In the genomic region with DNA sequence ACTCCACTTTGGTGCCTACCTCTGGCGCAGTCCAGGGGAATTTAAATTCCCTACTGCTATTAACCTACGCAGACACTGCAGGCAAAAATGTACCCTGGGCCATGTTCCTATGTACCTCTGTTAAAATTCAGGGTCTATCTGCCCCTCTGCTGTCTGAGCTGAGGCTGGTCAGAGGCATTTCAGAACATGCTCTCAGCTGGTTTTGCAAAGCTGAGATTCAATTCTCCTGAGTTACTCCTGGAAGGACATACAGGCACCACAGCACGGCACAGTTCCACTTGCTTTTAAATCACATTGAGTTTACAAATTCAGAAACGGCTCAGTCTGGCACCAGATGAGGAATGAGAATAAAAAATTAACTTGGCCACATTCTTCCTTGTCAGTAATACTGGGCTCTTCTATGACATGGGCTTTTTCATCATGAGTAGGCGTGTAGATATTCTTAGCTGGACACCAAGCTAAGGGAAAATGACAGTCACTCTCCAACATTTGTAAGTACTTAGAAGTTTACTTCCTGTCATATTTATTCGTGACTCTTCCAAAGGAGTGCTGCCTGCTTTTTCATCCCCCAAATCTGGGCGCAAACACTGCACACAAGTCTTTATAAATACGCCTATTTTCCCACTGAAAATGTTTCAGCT, we compare ENCODE assay signal across 8 cellular contexts. TPM values are rescaled to one million over a fixed set of nuclear protein-coding genes. Genes with fewer than 3 reads are reported as not detected.
DNase-seq lines count a peak whose midpoint lies in the region; ATAC-seq lines count a peak whose summit lies in the region.

No MANE protein-coding gene starts in this region.

- H3K27ac ChIP-seq in duodenal mucosa (ENCODE audit: low read depth, low read length): no peak overlapping the region
- no peak overlapping the region for H3K27ac ChIP-seq in muscle layer of colon (ENCODE audit: low read depth, low read length)
- peak overlapping the region; percentile 46 for H3K27ac ChIP-seq in urinary bladder (ENCODE audit: low read depth)

- peaks cover 29% of the 10 kb centered on the region for H3K27me3 Mint-ChIP-seq in activated CD4-positive, alpha-beta T cell treated with anti-CD3 and anti-CD28 coated beads, Interleukin-2, amount 10 ng/mL, durations not matched to agents 24 days and 14 days

- H3K27me3 ChIP-seq in duodenal mucosa (ENCODE audit: control insufficient read depth in 1 of 2, insufficient read depth in 2 of 2, low read length in 2 of 2) (no peaks in the 10 kb centered on the region), muscle layer of colon (ENCODE audit: control insufficient read depth in 1 of 2, insufficient read depth in 2 of 2, low read length in 2 of 2) (no peaks in the 10 kb centered on the region)

- no peaks in the 10 kb centered on the region for H3K9me3 ChIP-seq in duodenal mucosa (ENCODE audit: control insufficient read depth in 1 of 2, low read length in 2 of 2)
- H3K9me3 ChIP-seq in muscle layer of colon (ENCODE audit: low read length): no peaks in the 10 kb centered on the region

- H3K36me3 Mint-ChIP-seq in activated CD4-positive, alpha-beta T cell treated with anti-CD3 and anti-CD28 coated beads, Interleukin-2, amount 10 ng/mL, durations not matched to agents 24 days and 14 days (ENCODE audit: low read depth): peaks cover 3% of the 10 kb centered on the region

- peak overlapping the region; percentile 89 for H3K4me3 Mint-ChIP-seq in activated CD4-positive, alpha-beta T cell treated with anti-CD3 and anti-CD28 coated beads, Interleukin-2, amount 10 ng/mL, durations not matched to agents 24 days and 14 days

- ATAC-seq in GM18868 (IDR thresholded peaks at IDR 0.05; ENCODE audit: unreplicated experiment): no peak

- H3K9me3 Mint-ChIP-seq in activated CD4-positive, alpha-beta T cell treated with anti-CD3 and anti-CD28 coated beads, Interleukin-2, amount 10 ng/mL, durations not matched to agents 24 days and 14 days: no peaks in the 10 kb centered on the region

- H3K36me3 ChIP-seq in duodenal mucosa (ENCODE audit: control insufficient read depth in 1 of 2, insufficient read depth in 2 of 2, low read length in 2 of 2) (no peaks in the 10 kb centered on the region), muscle layer of colon (ENCODE audit: insufficient read depth, low read length) (no peaks in the 10 kb centered on the region), urinary bladder (ENCODE audit: insufficient read depth) (no peaks in the 10 kb centered on the region)

- H3K4me3 ChIP-seq in duodenal mucosa (ENCODE audit: low read depth in 1 of 2, low read length in 2 of 2) (peak overlapping the region; percentile 86 to 91), muscle layer of colon (ENCODE audit: low read depth in 1 of 2, low read length in 2 of 2) (peak overlapping the region; percentile 73 to 89), urinary bladder (ENCODE audit: low read depth, low read length) (no peak overlapping the region)

- peaks cover 19 to 40% of the 10 kb centered on the region in 2 donors for H3K4me1 ChIP-seq in duodenal mucosa (ENCODE audit: control insufficient read depth in 1 of 2, insufficient read depth in 2 of 2, low read length in 2 of 2)
- peaks cover 46% of the 10 kb centered on the region for H3K4me1 ChIP-seq in muscle layer of colon (ENCODE audit: insufficient read depth, low read length)
- no peaks in the 10 kb centered on the region for H3K4me1 ChIP-seq in urinary bladder (ENCODE audit: insufficient read depth)

- peaks cover 38% of the 10 kb centered on the region for H3K4me1 Mint-ChIP-seq in activated CD4-positive, alpha-beta T cell treated with anti-CD3 and anti-CD28 coated beads, Interleukin-2, amount 10 ng/mL, durations not matched to agents 24 days and 14 days

- 39% methylated on average over 8 of the region's 8 CpGs for WGBS in urinary bladder

- intact Hi-C loops in activated CD4-positive, alpha-beta T cell treated with anti-CD3 and anti-CD28 coated beads, Interleukin-2, amount 10 ng/mL, durations not matched to agents 24 days and 14 days (cut with micrococcal nuclease): loop anchor here (5.0 to 10.0 kb wide), 4 partner anchors 111 to 661 kb away; a partner anchor contains a TSS

- no peak overlapping the region for H3K27ac Mint-ChIP-seq in activated CD4-positive, alpha-beta T cell treated with anti-CD3 and anti-CD28 coated beads, Interleukin-2, amount 10 ng/mL, durations not matched to agents 24 days and 14 days

- H3K9ac ChIP-seq in duodenal mucosa (ENCODE audit: low read depth in 1 of 2, low read length in 2 of 2) (peak overlapping the region in 1 of 2 donors; percentile 78), muscle layer of colon (ENCODE audit: low read length) (peak overlapping the region; percentile 8)

- no peak for DNase-seq in activated CD4-positive, alpha-beta T cell treated with anti-CD3 and anti-CD28 coated beads, Interleukin-2, amount 10 ng/mL, durations not matched to agents 24 days and 14 days
- no peak for DNase-seq in activated CD4-positive, alpha-beta T cell treated with anti-CD3 and anti-CD28 coated beads for 48 hours
- DNase-seq in KG1 (lab: John Stamatoyannopoulos, UW): no peak
- no peak for DNase-seq in middle frontal gyrus (ENCODE audit: extremely low spot score, low spot score)

RNA-seq across cellular contexts. Expression of a gene that starts 2.0 kb away (rescaled TPM):
- total RNA-seq in activated CD4-positive, alpha-beta T cell treated with anti-CD3 and anti-CD28 coated beads, Interleukin-2, amount 10 ng/mL, durations not matched to agents 24 days and 14 days: 12.4 and 13.7 TPM in 2 replicates
- total RNA-seq in urinary bladder: 55.1 TPM
- 35.6 TPM for polyA plus RNA-seq in urinary bladder
